ENCODE assay signal across 11 cellular contexts in the genomic region with DNA sequence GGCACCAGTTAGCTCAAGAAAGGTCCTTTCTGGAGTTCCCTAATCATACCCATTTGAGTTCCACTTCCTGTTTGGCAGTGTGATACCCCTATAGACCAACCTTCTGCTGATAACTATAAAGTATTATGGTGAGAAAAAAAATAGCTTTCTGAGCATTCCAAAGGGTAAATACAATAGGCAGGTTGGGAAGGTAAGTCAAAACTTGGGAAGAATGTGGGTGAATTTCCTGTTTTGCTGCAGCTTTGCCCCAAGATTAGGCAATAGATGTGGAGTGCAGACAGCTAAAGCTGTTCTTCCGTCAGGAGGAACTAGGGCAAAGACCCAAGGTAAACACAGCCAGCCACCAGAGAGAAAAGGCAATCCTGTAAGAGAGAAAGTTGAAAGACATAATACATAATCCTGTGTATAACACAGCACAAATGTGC. TPM values are rescaled to one million over a fixed set of nuclear protein-coding genes. Genes with fewer than 3 reads are reported as not detected.
DNase-seq lines count a peak whose midpoint lies in the region; ATAC-seq and TF ChIP-seq lines count a peak whose summit lies in the region.
"Had no signal": no experiment of that assay in that cellular context is flagged by ENCODE, and none has a peak within 500 bp of the region (broad histone marks: within the 10 kb centered on the region; RNA-seq: fewer than 3 reads in every experiment).

No MANE protein-coding gene starts in this region.

- H3K27ac ChIP-seq in brain microvascular endothelial cell, result peak overlapping the region; percentile 49
- H3K27ac ChIP-seq in WERI-Rb-1, result no peak overlapping the region

- no peak overlapping the region for H3K4me3 ChIP-seq in brain microvascular endothelial cell (ENCODE audit: low read depth, low read length)
- no peak overlapping the region for H3K4me3 ChIP-seq in WERI-Rb-1 (ENCODE audit: low read depth, low read length)

- DNase-seq in AG08396 (ENCODE audit: low spot score), result peak; percentile 25
- DNase-seq in Kasumi-1 (lab: John Stamatoyannopoulos, UW), result peak; percentile 34 to 49
- DNase-seq in brain microvascular endothelial cell, result peak; percentile 69
- DNase-seq in left lobe of liver (ENCODE audit: low spot score), result peak; percentile 78
- no peak for DNase-seq in WERI-Rb-1
- no peak for DNase-seq in NCI-H1417 (lab: John Stamatoyannopoulos, UW)
- DNase-seq: activated naive CD8-positive, alpha-beta T cell treated with anti-CD3 and anti-CD28 coated beads, Interleukin-2, amount 10 ng/mL, durations not matched to agents 7 days and 5 days; DND-41; stimulated activated naive CD8-positive, alpha-beta T cell treated with anti-CD3 and anti-CD28 coated beads, Interleukin-15, Interleukin-2, amounts not matched to agents 100 U/mL and 50 U/mL, for 24 hours had no signal

- H3K36me3 ChIP-seq in brain microvascular endothelial cell (replicated peaks), result no peaks in the 10 kb centered on the region
- H3K36me3 ChIP-seq in WERI-Rb-1, result peaks cover 14% of the 10 kb centered on the region

- no peaks in the 10 kb centered on the region for H3K27me3 ChIP-seq in brain microvascular endothelial cell (replicated peaks)
- no peaks in the 10 kb centered on the region for H3K27me3 ChIP-seq in WERI-Rb-1 (ENCODE audit: insufficient read depth, low read depth, severe bottlenecking)

- in situ Hi-C loops in brain microvascular endothelial cell (cut with HindIII; ENCODE audit: low pct_ligation_motif_present, low sequenced_read_pairs), result no loop called here

- ATAC-seq in left lobe of liver (peak; percentile 96), HG03196 (IDR thresholded peaks at IDR 0.05; ENCODE audit: unreplicated experiment) (no peak), GM21367 (IDR thresholded peaks at IDR 0.05; ENCODE audit: unreplicated experiment) (no peak)
- ATAC-seq: stimulated activated naive CD8-positive, alpha-beta T cell treated with anti-CD3 and anti-CD28 coated beads, Interleukin-15, Interleukin-2, amounts not matched to agents 100 U/mL and 50 U/mL, for 24 hours had no signal

- TF ChIP-seq CTCF in brain microvascular endothelial cell (IDR thresholded peaks at IDR 0.05; ENCODE audit: low read depth, low read length, missing control alignments) (no peak), WERI-Rb-1 (IDR thresholded peaks at IDR 0.05; ENCODE audit: low read depth, low read length) (no peak)

- no peaks in the 10 kb centered on the region for H3K9me3 ChIP-seq in WERI-Rb-1 (ENCODE audit: severe bottlenecking)

RNA-seq across cellular contexts. Expression of gene GUCA2A, which starts 49.9 kb away (rescaled TPM):
- not detected for total RNA-seq in left lobe of liver
- total RNA-seq: activated naive CD8-positive, alpha-beta T cell treated with anti-CD3 and anti-CD28 coated beads, Interleukin-2, amount 10 ng/mL, durations not matched to agents 7 days and 5 days had no signal

Comparison
In these comparisons a context has a peak if more than half of its experiments do, and no peak if none do; other contexts are left out.
1. DNase-seq: peak in AG08396 (single experiment), Kasumi-1 (2 of 2), brain microvascular endothelial cell (single experiment) and left lobe of liver (single experiment); none in WERI-Rb-1 (single experiment) and NCI-H1417 (0 of 3).